ENCODE assay signal across 1 cellular context in the genomic region with DNA sequence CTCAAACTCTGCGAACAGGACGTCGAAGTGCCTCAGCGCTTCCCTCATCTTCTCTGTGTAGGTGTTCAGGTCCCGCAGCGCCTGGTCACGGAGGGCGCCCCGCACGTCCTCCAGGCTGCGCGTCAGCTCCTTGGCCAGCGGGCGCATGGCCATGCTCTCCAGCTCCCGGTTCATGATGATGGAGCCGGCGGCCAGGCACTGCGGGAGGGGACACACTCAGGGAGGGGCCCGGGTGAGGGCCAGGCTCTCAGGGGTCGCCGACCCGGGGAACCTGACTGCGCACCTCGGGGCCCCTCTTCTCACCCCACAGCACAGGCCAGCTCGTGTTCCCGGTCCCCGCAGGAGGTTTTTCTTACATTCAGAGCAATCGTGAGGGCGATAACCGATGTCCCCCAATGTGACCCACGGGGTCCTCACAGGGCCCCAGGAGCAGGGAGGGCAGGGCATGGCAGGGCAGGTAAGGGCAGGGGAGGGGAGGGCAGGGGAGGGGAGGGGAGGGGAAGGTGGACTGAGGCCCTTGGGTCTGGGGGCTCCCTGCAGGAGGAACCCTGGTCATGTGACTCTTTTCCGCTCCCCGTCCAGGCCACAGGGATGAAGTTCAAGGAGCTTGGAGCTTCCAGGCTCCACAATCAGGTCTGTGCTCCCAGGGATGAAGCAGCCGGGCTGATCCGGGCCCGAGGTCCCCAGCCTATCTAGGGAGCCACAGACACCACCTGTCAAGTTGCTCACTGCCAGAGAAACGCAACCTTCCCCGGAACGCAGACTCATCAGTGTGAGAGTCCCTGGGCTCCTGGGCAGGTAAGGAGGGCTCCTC.
TF ChIP-seq lines count a peak whose summit lies in the region.

No MANE protein-coding gene starts in this region.

TF ChIP-seq in HepG2, 621 proteins besides CTCF, POLR2A, EP300 and RAD21:
- TF ChIP-seq, protein P1, sequence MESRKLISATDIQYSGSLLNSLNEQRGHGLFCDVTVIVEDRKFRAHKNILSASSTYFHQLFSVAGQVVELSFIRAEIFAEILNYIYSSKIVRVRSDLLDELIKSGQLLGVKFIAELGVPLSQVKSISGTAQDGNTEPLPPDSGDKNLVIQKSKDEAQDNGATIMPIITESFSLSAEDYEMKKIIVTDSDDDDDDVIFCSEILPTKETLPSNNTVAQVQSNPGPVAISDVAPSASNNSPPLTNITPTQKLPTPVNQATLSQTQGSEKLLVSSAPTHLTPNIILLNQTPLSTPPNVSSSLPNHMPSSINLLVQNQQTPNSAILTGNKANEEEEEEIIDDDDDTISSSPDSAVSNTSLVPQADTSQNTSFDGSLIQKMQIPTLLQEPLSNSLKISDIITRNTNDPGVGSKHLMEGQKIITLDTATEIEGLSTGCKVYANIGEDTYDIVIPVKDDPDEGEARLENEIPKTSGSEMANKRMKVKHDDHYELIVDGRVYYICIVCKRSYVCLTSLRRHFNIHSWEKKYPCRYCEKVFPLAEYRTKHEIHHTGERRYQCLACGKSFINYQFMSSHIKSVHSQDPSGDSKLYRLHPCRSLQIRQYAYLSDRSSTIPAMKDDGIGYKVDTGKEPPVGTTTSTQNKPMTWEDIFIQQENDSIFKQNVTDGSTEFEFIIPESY (CRISPR knock-in tag; IDR thresholded peaks at IDR 0.05): peak; percentile 46; the same call in 1 of the 2 replicates
- TF ChIP-seq SRSF4 (IDR thresholded peaks at IDR 0.05; ENCODE audit: low read depth, low read length, poor library complexity, severe bottlenecking) (no peak), CAMTA2 (CRISPR knock-in tag; IDR thresholded peaks at IDR 0.05; ENCODE audit: borderline replicate concordance) (no peak), ATF7-NPFF (CRISPR knock-in tag; IDR thresholded peaks at IDR 0.05; ENCODE audit: low read depth) (no peak), ZNF570 (CRISPR knock-in tag; IDR thresholded peaks at IDR 0.05; ENCODE audit: borderline replicate concordance) (no peak), ZBTB38 (CRISPR knock-in tag; IDR thresholded peaks at IDR 0.05) (0 out of 2 replicates have a peak, but pooled peaks have one; percentile 29), SOX5 (CRISPR knock-in tag; IDR thresholded peaks at IDR 0.05; ENCODE audit: borderline replicate concordance) (no peak), ZNF550 (CRISPR knock-in tag; IDR thresholded peaks at IDR 0.05; ENCODE audit: borderline replicate concordance) (no peak), ZNF792 (CRISPR knock-in tag; IDR thresholded peaks at IDR 0.05) (no peak), ZNF143 (CRISPR knock-in tag; IDR thresholded peaks at IDR 0.05) (no peak), POLR2G (IDR thresholded peaks at IDR 0.05; ENCODE audit: low read depth, low read length) (no peak), ZBTB20 (CRISPR knock-in tag; IDR thresholded peaks at IDR 0.05; ENCODE audit: borderline replicate concordance, low read depth) (no peak), ZSCAN21 (CRISPR knock-in tag; IDR thresholded peaks at IDR 0.05; ENCODE audit: borderline replicate concordance) (no peak), ZNF7 (CRISPR knock-in tag; IDR thresholded peaks at IDR 0.05) (no peak), ZFP41 (CRISPR knock-in tag; IDR thresholded peaks at IDR 0.05; ENCODE audit: borderline replicate concordance) (no peak), ZNF263 (CRISPR knock-in tag; IDR thresholded peaks at IDR 0.05) (peak; percentile 20; the same call in 1 of the 2 replicates), ZNF766 (CRISPR knock-in tag; IDR thresholded peaks at IDR 0.05; ENCODE audit: borderline replicate concordance) (no peak)
- TF ChIP-seq, protein P2, sequence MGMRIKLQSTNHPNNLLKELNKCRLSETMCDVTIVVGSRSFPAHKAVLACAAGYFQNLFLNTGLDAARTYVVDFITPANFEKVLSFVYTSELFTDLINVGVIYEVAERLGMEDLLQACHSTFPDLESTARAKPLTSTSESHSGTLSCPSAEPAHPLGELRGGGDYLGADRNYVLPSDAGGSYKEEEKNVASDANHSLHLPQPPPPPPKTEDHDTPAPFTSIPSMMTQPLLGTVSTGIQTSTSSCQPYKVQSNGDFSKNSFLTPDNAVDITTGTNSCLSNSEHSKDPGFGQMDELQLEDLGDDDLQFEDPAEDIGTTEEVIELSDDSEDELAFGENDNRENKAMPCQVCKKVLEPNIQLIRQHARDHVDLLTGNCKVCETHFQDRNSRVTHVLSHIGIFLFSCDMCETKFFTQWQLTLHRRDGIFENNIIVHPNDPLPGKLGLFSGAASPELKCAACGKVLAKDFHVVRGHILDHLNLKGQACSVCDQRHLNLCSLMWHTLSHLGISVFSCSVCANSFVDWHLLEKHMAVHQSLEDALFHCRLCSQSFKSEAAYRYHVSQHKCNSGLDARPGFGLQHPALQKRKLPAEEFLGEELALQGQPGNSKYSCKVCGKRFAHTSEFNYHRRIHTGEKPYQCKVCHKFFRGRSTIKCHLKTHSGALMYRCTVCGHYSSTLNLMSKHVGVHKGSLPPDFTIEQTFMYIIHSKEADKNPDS (CRISPR knock-in tag; IDR thresholded peaks at IDR 0.05): no peak
- TF ChIP-seq, protein P3, sequence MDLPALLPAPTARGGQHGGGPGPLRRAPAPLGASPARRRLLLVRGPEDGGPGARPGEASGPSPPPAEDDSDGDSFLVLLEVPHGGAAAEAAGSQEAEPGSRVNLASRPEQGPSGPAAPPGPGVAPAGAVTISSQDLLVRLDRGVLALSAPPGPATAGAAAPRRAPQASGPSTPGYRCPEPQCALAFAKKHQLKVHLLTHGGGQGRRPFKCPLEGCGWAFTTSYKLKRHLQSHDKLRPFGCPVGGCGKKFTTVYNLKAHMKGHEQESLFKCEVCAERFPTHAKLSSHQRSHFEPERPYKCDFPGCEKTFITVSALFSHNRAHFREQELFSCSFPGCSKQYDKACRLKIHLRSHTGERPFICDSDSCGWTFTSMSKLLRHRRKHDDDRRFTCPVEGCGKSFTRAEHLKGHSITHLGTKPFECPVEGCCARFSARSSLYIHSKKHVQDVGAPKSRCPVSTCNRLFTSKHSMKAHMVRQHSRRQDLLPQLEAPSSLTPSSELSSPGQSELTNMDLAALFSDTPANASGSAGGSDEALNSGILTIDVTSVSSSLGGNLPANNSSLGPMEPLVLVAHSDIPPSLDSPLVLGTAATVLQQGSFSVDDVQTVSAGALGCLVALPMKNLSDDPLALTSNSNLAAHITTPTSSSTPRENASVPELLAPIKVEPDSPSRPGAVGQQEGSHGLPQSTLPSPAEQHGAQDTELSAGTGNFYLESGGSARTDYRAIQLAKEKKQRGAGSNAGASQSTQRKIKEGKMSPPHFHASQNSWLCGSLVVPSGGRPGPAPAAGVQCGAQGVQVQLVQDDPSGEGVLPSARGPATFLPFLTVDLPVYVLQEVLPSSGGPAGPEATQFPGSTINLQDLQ (CRISPR knock-in tag; IDR thresholded peaks at IDR 0.05): no peak
- TF ChIP-seq, protein P4, sequence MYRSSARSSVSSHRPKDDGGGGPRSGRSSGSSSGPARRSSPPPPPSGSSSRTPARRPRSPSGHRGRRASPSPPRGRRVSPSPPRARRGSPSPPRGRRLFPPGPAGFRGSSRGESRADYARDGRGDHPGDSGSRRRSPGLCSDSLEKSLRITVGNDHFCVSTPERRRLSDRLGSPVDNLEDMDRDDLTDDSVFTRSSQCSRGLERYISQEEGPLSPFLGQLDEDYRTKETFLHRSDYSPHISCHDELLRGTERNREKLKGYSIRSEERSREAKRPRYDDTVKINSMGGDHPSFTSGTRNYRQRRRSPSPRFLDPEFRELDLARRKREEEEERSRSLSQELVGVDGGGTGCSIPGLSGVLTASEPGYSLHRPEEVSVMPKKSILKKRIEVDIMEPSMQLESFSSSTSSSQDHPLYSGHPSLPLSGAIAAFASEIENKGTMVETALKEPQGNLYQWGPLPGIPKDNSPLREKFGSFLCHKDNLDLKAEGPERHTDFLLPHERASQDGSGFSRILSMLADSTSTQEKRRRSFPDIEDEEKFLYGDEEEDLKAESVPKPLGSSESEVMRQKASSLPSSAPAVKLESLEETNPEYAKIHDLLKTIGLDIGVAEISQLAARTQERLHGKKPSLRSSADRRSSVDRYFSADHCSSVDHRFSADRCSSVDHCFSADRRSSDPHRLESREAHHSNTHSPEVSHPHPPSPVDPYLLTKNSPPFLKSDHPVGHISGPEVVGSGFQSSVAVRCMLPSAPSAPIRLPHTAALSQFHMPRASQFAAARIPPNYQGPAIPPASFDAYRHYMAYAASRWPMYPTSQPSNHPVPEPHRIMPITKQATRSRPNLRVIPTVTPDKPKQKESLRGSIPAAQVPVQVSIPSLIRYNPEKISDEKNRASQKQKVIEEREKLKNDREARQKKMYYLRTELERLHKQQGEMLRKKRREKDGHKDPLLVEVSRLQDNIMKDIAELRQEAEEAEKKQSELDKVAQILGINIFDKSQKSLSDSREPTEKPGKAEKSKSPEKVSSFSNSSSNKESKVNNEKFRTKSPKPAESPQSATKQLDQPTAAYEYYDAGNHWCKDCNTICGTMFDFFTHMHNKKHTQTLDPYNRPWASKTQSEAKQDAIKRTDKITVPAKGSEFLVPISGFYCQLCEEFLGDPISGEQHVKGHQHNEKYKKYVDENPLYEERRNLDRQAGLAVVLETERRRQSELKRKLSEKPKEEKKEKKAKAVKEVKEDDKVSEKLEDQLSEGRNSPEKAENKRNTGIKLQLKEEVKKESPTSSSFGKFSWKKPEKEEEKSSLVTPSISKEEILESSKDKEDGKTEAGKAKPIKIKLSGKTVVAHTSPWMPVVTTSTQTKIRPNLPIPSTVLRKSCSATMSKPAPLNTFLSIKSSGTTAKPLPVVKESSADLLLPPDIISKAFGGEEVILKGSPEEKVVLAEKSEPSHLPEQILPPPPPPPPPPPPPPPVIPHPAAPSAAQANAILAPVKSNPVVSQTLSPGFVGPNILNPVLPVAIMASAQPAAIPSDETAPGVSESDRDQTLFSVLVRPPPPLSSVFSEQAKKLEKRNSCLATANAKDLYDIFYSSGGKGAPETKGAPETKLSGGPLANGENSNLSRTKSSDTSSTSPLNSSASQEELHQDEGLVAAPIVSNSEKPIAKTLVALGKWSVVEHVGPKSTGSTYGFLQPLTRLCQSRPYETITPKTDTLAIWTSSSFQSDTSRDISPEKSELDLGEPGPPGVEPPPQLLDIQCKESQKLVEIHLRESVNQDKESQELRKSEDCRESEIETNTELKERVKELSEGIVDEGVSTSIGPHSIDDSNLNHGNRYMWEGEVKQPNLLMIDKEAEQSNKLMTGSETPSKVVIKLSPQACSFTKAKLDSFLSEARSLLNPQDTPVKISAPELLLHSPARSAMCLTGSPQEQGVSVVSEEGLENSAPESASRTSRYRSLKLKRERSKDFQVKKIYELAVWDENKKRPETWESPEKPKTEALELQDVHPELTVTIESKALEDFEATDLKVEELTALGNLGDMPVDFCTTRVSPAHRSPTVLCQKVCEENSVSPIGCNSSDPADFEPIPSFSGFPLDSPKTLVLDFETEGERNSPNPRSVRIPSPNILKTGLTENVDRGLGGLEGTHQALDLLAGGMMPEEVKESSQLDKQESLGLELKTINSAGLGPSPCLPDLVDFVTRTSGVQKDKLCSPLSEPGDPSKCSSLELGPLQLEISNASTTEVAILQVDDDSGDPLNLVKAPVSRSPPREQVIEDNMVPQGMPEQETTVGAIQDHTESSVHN (CRISPR knock-in tag; IDR thresholded peaks at IDR 0.05): no peak
